8 cellular contexts compared by ENCODE assay signal in the genomic region with DNA sequence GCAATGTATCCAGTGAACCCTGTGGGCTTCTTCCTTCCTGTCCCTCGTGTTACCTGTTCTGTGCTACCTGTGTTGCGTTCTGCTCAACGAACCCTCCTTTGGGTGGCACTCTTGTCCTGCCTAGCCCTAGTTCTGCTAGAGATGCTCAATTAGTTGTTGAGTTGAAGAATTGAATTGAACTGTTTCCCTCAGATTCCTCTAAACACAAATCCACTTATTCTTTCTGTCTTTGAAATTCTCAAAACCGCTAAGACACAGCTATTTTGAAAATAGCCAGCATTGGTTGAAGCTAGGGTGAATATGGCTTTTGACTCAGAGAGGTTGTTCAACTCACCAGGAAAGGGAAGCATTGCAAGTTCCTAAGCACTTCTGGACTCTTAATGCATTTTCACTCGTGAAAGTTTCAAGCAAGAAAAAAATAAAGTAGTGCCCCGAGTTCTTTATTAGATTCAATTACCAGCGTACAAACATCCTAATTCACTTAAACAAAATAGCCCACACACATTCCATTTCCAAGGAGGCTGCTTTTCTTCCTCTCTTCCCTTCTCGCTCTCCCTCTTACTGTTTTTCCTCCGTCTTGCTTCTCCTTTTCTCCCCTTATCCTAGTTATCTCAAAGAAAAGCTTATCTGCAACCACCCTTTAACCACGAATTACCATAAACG. TPM values are rescaled to one million over a fixed set of nuclear protein-coding genes. Genes with fewer than 3 reads are reported as not detected.
A peak's percentile ranks its signal among the peaks of the same experiment; 100 is the strongest.
DNase-seq lines count a peak whose midpoint lies in the region; ATAC-seq and TF ChIP-seq lines count a peak whose summit lies in the region.

No MANE protein-coding gene starts in this region.

- ATAC-seq in GM18868 (IDR thresholded peaks at IDR 0.05; ENCODE audit: unreplicated experiment), result peak; percentile 36
- ATAC-seq in activated naive CD8-positive, alpha-beta T cell treated with anti-CD3 and anti-CD28 coated beads, Interleukin-2, amount 10 ng/mL, durations not matched to agents 7 days and 5 days (ENCODE audit: low read depth), result peak; percentile 32

- no peaks in the 10 kb centered on the region for H3K9me3 Mint-ChIP-seq in activated naive CD8-positive, alpha-beta T cell treated with anti-CD3 and anti-CD28 coated beads, Interleukin-2, amount 10 ng/mL, durations not matched to agents 7 days and 5 days

- peak overlapping the region; percentile 77 for H3K4me3 ChIP-seq in AG04449 (ENCODE audit: low read depth, low read length)
- H3K4me3 ChIP-seq in MG63, result peak overlapping the region; percentile 58
- peak overlapping the region; percentile 94 for H3K4me3 ChIP-seq in iPS-18a (ENCODE audit: low read length)

- DNase-seq in AG04449 (ENCODE audit: low read depth, low spot score) (no peak), MG63 (no peak), substantia nigra (lab: John Stamatoyannopoulos, UW) (no peak), SHP77 (lab: John Stamatoyannopoulos, UW) (no peak)
- DNase-seq in activated naive CD8-positive, alpha-beta T cell treated with anti-CD3 and anti-CD28 coated beads, Interleukin-2, amount 10 ng/mL, durations not matched to agents 7 days and 5 days, result no peak
- peak; percentile 16 for DNase-seq in stimulated activated CD4-positive, alpha-beta T cell treated with anti-CD3 and anti-CD28 coated beads, Interleukin-4, amount 100 ng/mL, for 1 hour

- H3K4me1 ChIP-seq in iPS-18a (ENCODE audit: control insufficient read depth, low read depth, low read length), result peaks cover 9% of the 10 kb centered on the region

- peaks cover 36% of the 10 kb centered on the region for H3K4me1 Mint-ChIP-seq in activated naive CD8-positive, alpha-beta T cell treated with anti-CD3 and anti-CD28 coated beads, Interleukin-2, amount 10 ng/mL, durations not matched to agents 7 days and 5 days

- H3K36me3 ChIP-seq in MG63, result no peaks in the 10 kb centered on the region
- no peaks in the 10 kb centered on the region for H3K36me3 ChIP-seq in iPS-18a (ENCODE audit: control insufficient read depth, low read depth, low read length)

- peak overlapping the region; percentile 90 for H3K4me3 Mint-ChIP-seq in activated naive CD8-positive, alpha-beta T cell treated with anti-CD3 and anti-CD28 coated beads, Interleukin-2, amount 10 ng/mL, durations not matched to agents 7 days and 5 days

- CTCF ChIA-PET in AG04449 (lab: Yijun Ruan, JAX), result interaction anchor here (0.9 to 2.1 kb wide), 13 partner anchors 9 to 309 kb away, joined by 3 to 13 read pairs (median 3); no protein-coding TSS in a partner anchor

- H3K9ac ChIP-seq in iPS-18a (ENCODE audit: low read length), result no peak overlapping the region

- H3K27me3 ChIP-seq in MG63 (no peaks in the 10 kb centered on the region), iPS-18a (ENCODE audit: control insufficient read depth, insufficient read depth, low read length) (peaks cover 29% of the 10 kb centered on the region)

- H3K9me3 ChIP-seq in MG63, result no peaks in the 10 kb centered on the region
- H3K9me3 ChIP-seq in iPS-18a (ENCODE audit: control insufficient read depth, low read depth, low read length), result no peaks in the 10 kb centered on the region

- H3K27ac ChIP-seq in iPS-18a (ENCODE audit: low read length), result no peak overlapping the region
- H3K27ac ChIP-seq in substantia nigra (ENCODE audit: low read depth, low read length, poor library complexity, severe bottlenecking), result no peak overlapping the region

- POLR2A ChIA-PET in AG04449 (lab: Yijun Ruan, JAX), result interaction anchor here (0.6 to 1.8 kb wide), 2 partner anchors 12 to 127 kb away, joined by 3 to 11 read pairs; no protein-coding TSS in a partner anchor
- POLR2A ChIA-PET in activated naive CD8-positive, alpha-beta T cell treated with anti-CD3 and anti-CD28 coated beads, Interleukin-2, amount 10 ng/mL, durations not matched to agents 7 days and 5 days (lab: Charles Lee), result interaction anchor here (1.3 to 2.4 kb wide), 3 partner anchors 11 to 61 kb away, joined by 5 to 21 read pairs (median 8); no protein-coding TSS in a partner anchor

- H3K36me3 Mint-ChIP-seq in activated naive CD8-positive, alpha-beta T cell treated with anti-CD3 and anti-CD28 coated beads, Interleukin-2, amount 10 ng/mL, durations not matched to agents 7 days and 5 days, result peaks cover 8% of the 10 kb centered on the region

- no peaks in the 10 kb centered on the region for H3K27me3 Mint-ChIP-seq in activated naive CD8-positive, alpha-beta T cell treated with anti-CD3 and anti-CD28 coated beads, Interleukin-2, amount 10 ng/mL, durations not matched to agents 7 days and 5 days

- no peak for TF ChIP-seq CTCF in AG04449 (IDR thresholded peaks at IDR 0.05; ENCODE audit: insufficient read depth, low read length, missing control alignments)

- peak overlapping the region; percentile 78 for H3K27ac Mint-ChIP-seq in activated naive CD8-positive, alpha-beta T cell treated with anti-CD3 and anti-CD28 coated beads, Interleukin-2, amount 10 ng/mL, durations not matched to agents 7 days and 5 days

RNA-seq across cellular contexts. Expression of gene ITGA1, which starts 0.6 kb away (rescaled TPM):
- total RNA-seq in MG63 (2014; rRNA removed; shearing (Covaris generic); ENCODE audit: low replicate concordance), result 0.69 and 1.4 TPM in 2 replicates
- total RNA-seq in activated naive CD8-positive, alpha-beta T cell treated with anti-CD3 and anti-CD28 coated beads, Interleukin-2, amount 10 ng/mL, durations not matched to agents 7 days and 5 days, result 10 to 100 TPM; 21.7 to 23.6 TPM

RNA-seq across cellular contexts. Expression of gene PELO, which starts 0.6 kb away (rescaled TPM):
- total RNA-seq in MG63 (2014; rRNA removed; shearing (Covaris generic); ENCODE audit: low replicate concordance), result 15.8 and 23.9 TPM in 2 replicates
- total RNA-seq in activated naive CD8-positive, alpha-beta T cell treated with anti-CD3 and anti-CD28 coated beads, Interleukin-2, amount 10 ng/mL, durations not matched to agents 7 days and 5 days, result 10 to 100 TPM; 24.0 to 24.2 TPM
